28 cellular contexts compared by ENCODE assay signal in genomic region chr1:173280899-173281660, GRCh38.
"Had no signal": no experiment of that assay in that cellular context is flagged by ENCODE, and none has a peak within 500 bp of the region (broad histone marks: within the 10 kb centered on the region; RNA-seq: fewer than 3 reads in every experiment).

No MANE protein-coding gene starts in this region.

- H3K4me3 ChIP-seq: adrenal gland, right lobe of liver, thyroid gland, upper lobe of left lung, vagina had no signal

- H3K36me3 ChIP-seq: adrenal gland, right lobe of liver, thyroid gland, upper lobe of left lung, vagina, WERI-Rb-1 had no signal

- DNase-seq: activated CD4-positive, alpha-beta T cell treated with anti-CD3 and anti-CD28 coated beads for 48 hours; activated CD4-positive, alpha-beta T cell treated with anti-CD3 and anti-CD28 coated beads, Interleukin-2, amount 50 U/mL, for 48 hours; activated CD8-positive, alpha-beta memory T cell treated with anti-CD3 and anti-CD28 coated beads for 24 hours; activated effector memory CD4-positive, alpha-beta T cell treated with anti-CD3 and anti-CD28 coated beads, Interleukin-2, amount 50 U/mL, for 16 hours; activated naive CD4-positive, alpha-beta T cell treated with anti-CD3 and anti-CD28 coated beads for 36 hours; activated naive CD8-positive, alpha-beta T cell treated with anti-CD3 and anti-CD28 coated beads for 36 hours; activated T-cell treated with anti-CD3 and anti-CD28 coated beads, Interleukin-2, amount 50 U/mL, for 1 hour; adrenal gland; aorta; cortex of kidney; endodermal cell; head of caudate nucleus; hippocampal formation; posterior cingulate gyrus; right lobe of liver; small intestine; stimulated activated CD4-positive, alpha-beta T cell treated with anti-CD3 and anti-CD28 coated beads, Interleukin-4, amount 100 ng/mL, for 24 hours; stimulated activated naive CD8-positive, alpha-beta T cell treated with anti-CD3 and anti-CD28 coated beads, Interleukin-15, amount 100 ng/mL, for 72 hours; substantia nigra; T-cell; thyroid gland; upper lobe of left lung; WERI-Rb-1 had no signal

- H3K27ac ChIP-seq: adrenal gland, right lobe of liver, thyroid gland, upper lobe of left lung, vagina, WERI-Rb-1 had no signal

- ATAC-seq: activated CD4-positive, CD25-positive, alpha-beta regulatory T cell treated with anti-CD3 and anti-CD28 coated beads, Interleukin-2, amount 50 U/mL, for 24 hours; esophagus mucosa; naive thymus-derived CD8-positive, alpha-beta T cell; right lobe of liver; stimulated activated effector memory CD8-positive, alpha-beta T cell treated with anti-CD3 and anti-CD28 coated beads, Interleukin-12 subunit alpha, Interleukin-12 subunit beta, amount 100 ng/mL, for 72 hours; stimulated activated naive CD8-positive, alpha-beta T cell treated with anti-CD3 and anti-CD28 coated beads, Interleukin-15, amount 100 ng/mL, for 72 hours; T-cell had no signal

- H3K27me3 ChIP-seq: adrenal gland, right lobe of liver, thyroid gland, upper lobe of left lung, vagina had no signal

- H3K9me3 ChIP-seq: adrenal gland, right lobe of liver, thyroid gland, upper lobe of left lung, vagina had no signal

- H3K4me1 ChIP-seq: adrenal gland, right lobe of liver, thyroid gland, upper lobe of left lung, vagina had no signal
